Comparison of ENCODE assay signal across 20 cellular contexts in genomic region chr9:77769246-77769645, GRCh38.
DNase-seq lines count a peak whose midpoint lies in the region; ATAC-seq, FAIRE-seq and TF ChIP-seq lines count a peak whose summit lies in the region.
"Had no signal": no experiment of that assay in that cellular context is flagged by ENCODE, and none has a peak within 500 bp of the region (broad histone marks: within the 10 kb centered on the region; RNA-seq: fewer than 3 reads in every experiment).

No MANE protein-coding gene starts in this region.

- no peak overlapping the region for H2AFZ ChIP-seq in HepG2 (ENCODE audit: low read length)

- in situ Hi-C loops in HepG2 (cut with HindIII; ENCODE audit: extremely low pct_ligation_motif_present, low pct_unique_long_range_greater_than_20kb) = no loop called here

- DNase-seq in heart left ventricle (no peak), right atrium auricular region (ENCODE audit: low spot score) (no peak), HepG2 (ENCODE audit: low spot score) (no peak), aorta (no peak)
- DNase-seq in activated T-helper 1 cell treated with anti-CD3 and anti-CD28 coated beads, Interleukin-12 subunit alpha, Interleukin-12 subunit beta, Interleukin-2, Interleukin-4 antibody, amounts not matched to agents 30 ng/mL and 10 ng/mL and 1 ng/mL, durations not matched to agents 14 hours and 24 hours and 36 hours (ENCODE audit: low spot score) = no peak
- no peak for DNase-seq in activated naive CD4-positive, alpha-beta T cell treated with anti-CD3 and anti-CD28 coated beads for 36 hours
- no peak for DNase-seq in activated CD8-positive, alpha-beta memory T cell treated with anti-CD3 and anti-CD28 coated beads, Interleukin-2, amount 50 U/mL, for 48 hours
- DNase-seq: activated CD4-positive, alpha-beta T cell treated with anti-CD3 and anti-CD28 coated beads, Interleukin-2, amount 50 U/mL, for 1 hour; activated naive CD4-positive, alpha-beta T cell; DMS 273 treated with DMSO at 0.1 percent for 48 hours; effector CD8-positive, alpha-beta T cell; esophagus squamous epithelium; GOT3; NCI-H1694 treated with DMSO at 0.1 percent for 48 hours; NCI-H226; stimulated activated CD4-positive, alpha-beta T cell treated with anti-CD3 and anti-CD28 coated beads, Interleukin-1b, Interleukin-23, amount 100 ng/mL, for 48 hours; stimulated activated naive CD8-positive, alpha-beta T cell treated with anti-CD3 and anti-CD28 coated beads, Interleukin-15, amount 100 ng/mL, for 72 hours had no signal

- TF ChIP-seq CTCF in heart left ventricle (IDR thresholded peaks at IDR 0.05) (no peak), right atrium auricular region (IDR thresholded peaks at IDR 0.05) (no peak), HepG2 (CRISPR knock-in tag; IDR thresholded peaks at IDR 0.05) (no peak)

- H3K4me1 Mint-ChIP-seq in activated T-helper 1 cell treated with anti-CD3 and anti-CD28 coated beads, Interleukin-12 subunit alpha, Interleukin-12 subunit beta, Interleukin-2, Interleukin-4 antibody, amounts not matched to agents 30 ng/mL and 10 ng/mL and 1 ng/mL, durations not matched to agents 14 hours and 24 hours and 36 hours (ENCODE audit: low read depth) = peaks cover 13% of the 10 kb centered on the region
- H3K4me1 Mint-ChIP-seq in activated naive CD4-positive, alpha-beta T cell treated with anti-CD3 and anti-CD28 coated beads for 36 hours (ENCODE audit: low read depth) = peaks cover 7% of the 10 kb centered on the region

- no peaks in the 10 kb centered on the region for H3K27me3 Mint-ChIP-seq in activated T-helper 1 cell treated with anti-CD3 and anti-CD28 coated beads, Interleukin-12 subunit alpha, Interleukin-12 subunit beta, Interleukin-2, Interleukin-4 antibody, amounts not matched to agents 30 ng/mL and 10 ng/mL and 1 ng/mL, durations not matched to agents 14 hours and 24 hours and 36 hours (ENCODE audit: insufficient read depth)
- H3K27me3 Mint-ChIP-seq in activated naive CD4-positive, alpha-beta T cell treated with anti-CD3 and anti-CD28 coated beads for 36 hours (ENCODE audit: low read depth) = no peaks in the 10 kb centered on the region
- H3K27me3 Mint-ChIP-seq: stimulated activated naive CD8-positive, alpha-beta T cell treated with anti-CD3 and anti-CD28 coated beads, Interleukin-15, amount 100 ng/mL, for 72 hours had no signal

- peak overlapping the region in 8 of 12 donors; percentile 11 to 62 (median 42) for H3K27ac ChIP-seq in heart left ventricle
- peak overlapping the region in 1 of 2 donors; percentile 33 for H3K27ac ChIP-seq in right atrium auricular region
- no peak overlapping the region for H3K27ac ChIP-seq in HepG2 (ENCODE audit: extremely low read length, insufficient read depth, low read length)
- H3K27ac ChIP-seq in aorta (ENCODE audit: low read depth in 1 of 2, low read length in 2 of 2) = no peak overlapping the region
- H3K27ac ChIP-seq: BLaER1, esophagus squamous epithelium had no signal

- H3K27me3 ChIP-seq in heart left ventricle = no peaks in the 10 kb centered on the region
- no peaks in the 10 kb centered on the region for H3K27me3 ChIP-seq in right atrium auricular region
- no peaks in the 10 kb centered on the region for H3K27me3 ChIP-seq in HepG2 (ENCODE audit: control insufficient read depth in 1 of 2, insufficient read depth in 2 of 2, low read length in 2 of 2)
- H3K27me3 ChIP-seq in aorta (ENCODE audit: control insufficient read depth in 1 of 2, insufficient read depth in 2 of 2, low read length in 1 of 2) = no peaks in the 10 kb centered on the region
- H3K27me3 ChIP-seq: BLaER1, esophagus squamous epithelium had no signal

- H3K4me1 ChIP-seq in heart left ventricle = peaks cover 0 to 39% (median 10%) of the 10 kb centered on the region in 12 donors
- no peaks in the 10 kb centered on the region for H3K4me1 ChIP-seq in right atrium auricular region
- H3K4me1 ChIP-seq in HepG2 (ENCODE audit: insufficient read depth, low read length) = peaks cover 14% of the 10 kb centered on the region
- no peaks in the 10 kb centered on the region for H3K4me1 ChIP-seq in aorta (ENCODE audit: control insufficient read depth in 1 of 2, insufficient read depth in 2 of 2, low read length in 2 of 2)
- H3K4me1 ChIP-seq: BLaER1, esophagus squamous epithelium had no signal

- no peak overlapping the region for H3K4me3 Mint-ChIP-seq in activated T-helper 1 cell treated with anti-CD3 and anti-CD28 coated beads, Interleukin-12 subunit alpha, Interleukin-12 subunit beta, Interleukin-2, Interleukin-4 antibody, amounts not matched to agents 30 ng/mL and 10 ng/mL and 1 ng/mL, durations not matched to agents 14 hours and 24 hours and 36 hours
- H3K4me3 Mint-ChIP-seq in activated naive CD4-positive, alpha-beta T cell treated with anti-CD3 and anti-CD28 coated beads for 36 hours = no peak overlapping the region
- H3K4me3 Mint-ChIP-seq: stimulated activated naive CD8-positive, alpha-beta T cell treated with anti-CD3 and anti-CD28 coated beads, Interleukin-15, amount 100 ng/mL, for 72 hours had no signal

- intact Hi-C loops in heart left ventricle (cut with DNase I) = loop anchor here in 1 of 10 donors (10.0 kb wide), 1 partner anchor 76 kb away; no protein-coding TSS in a partner anchor
- intact Hi-C loops in activated T-helper 1 cell treated with anti-CD3 and anti-CD28 coated beads, Interleukin-12 subunit alpha, Interleukin-12 subunit beta, Interleukin-2, Interleukin-4 antibody, amounts not matched to agents 30 ng/mL and 10 ng/mL and 1 ng/mL, durations not matched to agents 14 hours and 24 hours and 36 hours (cut with micrococcal nuclease) = loop anchor here (5.0 kb wide), 1 partner anchor 292 kb away; no protein-coding TSS in a partner anchor
- intact Hi-C loops in HepG2 (cut with micrococcal nuclease; ENCODE audit: unreplicated experiment) = no loop called here
- intact Hi-C loops in aorta (cut with DNase I) = no loop called here
- intact Hi-C loops in activated naive CD4-positive, alpha-beta T cell treated with anti-CD3 and anti-CD28 coated beads for 36 hours (cut with micrococcal nuclease) = no loop called here

- H3K9me3 ChIP-seq in heart left ventricle (peaks cover 0 to 17% (median 0%) of the 10 kb centered on the region in 12 donors), right atrium auricular region (no peaks in the 10 kb centered on the region), HepG2 (ENCODE audit: low read length) (no peaks in the 10 kb centered on the region), aorta (ENCODE audit: control insufficient read depth, low read length) (no peaks in the 10 kb centered on the region)
- H3K9me3 ChIP-seq: esophagus squamous epithelium had no signal

- no peak for TF ChIP-seq RAD21 in HepG2 (CRISPR knock-in tag; IDR thresholded peaks at IDR 0.05)

- POLR2A ChIA-PET in HepG2 (lab: Yijun Ruan, JAX) = no interaction called here

- H3K79me2 ChIP-seq in HepG2 (ENCODE audit: insufficient read depth, low read length) = no peaks in the 10 kb centered on the region

- TF ChIP-seq EP300 in HepG2 (IDR thresholded peaks at IDR 0.05; ENCODE audit: low read depth in 2 of 2, low read length in 2 of 2) (no peak), HepG2 (CRISPR knock-in tag; IDR thresholded peaks at IDR 0.05; ENCODE audit: borderline replicate concordance) (no peak)

- CTCF ChIA-PET in HepG2 (lab: Yijun Ruan, JAX; ENCODE audit: low intra/inter-chr PET ratio, low total read pairs) = no interaction called here
- CTCF ChIA-PET in activated naive CD4-positive, alpha-beta T cell treated with anti-CD3 and anti-CD28 coated beads for 36 hours (lab: Charles Lee) = no interaction called here

- H3K36me3 ChIP-seq in heart left ventricle = no peaks in the 10 kb centered on the region
- no peaks in the 10 kb centered on the region for H3K36me3 ChIP-seq in right atrium auricular region
- no peaks in the 10 kb centered on the region for H3K36me3 ChIP-seq in HepG2 (replicated peaks in 1 of 2; ENCODE audit: control insufficient read depth in 1 of 2, insufficient read depth in 2 of 2, low read length in 2 of 2)
- H3K36me3 ChIP-seq in aorta (ENCODE audit: control insufficient read depth in 1 of 2, insufficient read depth in 2 of 2, low read length in 1 of 2) = no peaks in the 10 kb centered on the region

- no peak overlapping the region for H3K9ac ChIP-seq in HepG2 (ENCODE audit: insufficient read depth, low read depth, low read length)
- H3K9ac ChIP-seq: BLaER1 had no signal

- H3K4me2 ChIP-seq in HepG2 (ENCODE audit: low read depth, low read length) = no peak overlapping the region
- H3K4me2 ChIP-seq: BLaER1 had no signal

- H3K9me3 Mint-ChIP-seq in activated T-helper 1 cell treated with anti-CD3 and anti-CD28 coated beads, Interleukin-12 subunit alpha, Interleukin-12 subunit beta, Interleukin-2, Interleukin-4 antibody, amounts not matched to agents 30 ng/mL and 10 ng/mL and 1 ng/mL, durations not matched to agents 14 hours and 24 hours and 36 hours = no peaks in the 10 kb centered on the region
- H3K9me3 Mint-ChIP-seq in activated naive CD4-positive, alpha-beta T cell treated with anti-CD3 and anti-CD28 coated beads for 36 hours = no peaks in the 10 kb centered on the region
- H3K9me3 Mint-ChIP-seq: stimulated activated naive CD8-positive, alpha-beta T cell treated with anti-CD3 and anti-CD28 coated beads, Interleukin-15, amount 100 ng/mL, for 72 hours had no signal

- no peak for FAIRE-seq in HepG2 (lab: Jason Lieb, UNC)
- FAIRE-seq: A204.1 had no signal

- peak overlapping the region in 1 of 12 donors; percentile 7 for H3K4me3 ChIP-seq in heart left ventricle
- H3K4me3 ChIP-seq in right atrium auricular region = no peak overlapping the region
- H3K4me3 ChIP-seq in HepG2 (replicated peaks in 1 of 3; ENCODE audit: insufficient read depth in 1 of 3, low read depth in 2 of 3, low read length in 3 of 3) = no peak overlapping the region
- no peak overlapping the region for H3K4me3 ChIP-seq in aorta (ENCODE audit: low read length in 2 of 2)
- H3K4me3 ChIP-seq: BLaER1, esophagus squamous epithelium had no signal

- BruUV-seq in HepG2 (replicated peaks; lab: Mats Ljungman, UMichigan) = no TSS peak

- H4K20me1 ChIP-seq in HepG2 (ENCODE audit: insufficient read depth, low read length) = peaks cover 2% of the 10 kb centered on the region; the same call in 1 of the 2 replicates
- H4K20me1 ChIP-seq: BLaER1 had no signal

- peak; percentile 47 to 88 (median 62) for ATAC-seq in heart left ventricle
- ATAC-seq in HepG2 = no peak
- ATAC-seq in aorta (ENCODE audit: low FRiP score) = peak; percentile 56
- ATAC-seq in HG02588 (IDR thresholded peaks at IDR 0.05; ENCODE audit: unreplicated experiment) = no peak
- ATAC-seq: stimulated activated naive CD8-positive, alpha-beta T cell treated with anti-CD3 and anti-CD28 coated beads, Interleukin-15, amount 100 ng/mL, for 72 hours had no signal

- H3K36me3 Mint-ChIP-seq in activated T-helper 1 cell treated with anti-CD3 and anti-CD28 coated beads, Interleukin-12 subunit alpha, Interleukin-12 subunit beta, Interleukin-2, Interleukin-4 antibody, amounts not matched to agents 30 ng/mL and 10 ng/mL and 1 ng/mL, durations not matched to agents 14 hours and 24 hours and 36 hours (ENCODE audit: low read depth) = peaks cover 9% of the 10 kb centered on the region
- peaks cover 8% of the 10 kb centered on the region for H3K36me3 Mint-ChIP-seq in activated naive CD4-positive, alpha-beta T cell treated with anti-CD3 and anti-CD28 coated beads for 36 hours (ENCODE audit: low read depth)

- H3K27ac Mint-ChIP-seq in activated T-helper 1 cell treated with anti-CD3 and anti-CD28 coated beads, Interleukin-12 subunit alpha, Interleukin-12 subunit beta, Interleukin-2, Interleukin-4 antibody, amounts not matched to agents 30 ng/mL and 10 ng/mL and 1 ng/mL, durations not matched to agents 14 hours and 24 hours and 36 hours = peak overlapping the region; percentile 34
- no peak overlapping the region for H3K27ac Mint-ChIP-seq in activated naive CD4-positive, alpha-beta T cell treated with anti-CD3 and anti-CD28 coated beads for 36 hours

- WGBS in heart left ventricle, 4 donors = 60 to 73% (median 66%) methylated on average over 5 of the region's 5 CpGs
- 95% methylated on average over 5 of the region's 5 CpGs for WGBS in HepG2 (ENCODE audit: low lambda C conversion rate)
- 70 to 79% methylated on average over 5 of the region's 5 CpGs for WGBS in aorta, 2 donors

- TF ChIP-seq POLR2A in heart left ventricle (IDR thresholded peaks at IDR 0.05) (no peak), HepG2 (IDR thresholded peaks at IDR 0.05; ENCODE audit: insufficient read depth in 1 of 2, low read depth in 2 of 2, low read length in 2 of 2) (no peak)

Comparison
In these comparisons a context has a peak if more than half of its experiments do, and no peak if none do; other contexts are left out.
1. ATAC-seq: peak in heart left ventricle (4 of 4) and aorta (single experiment); none in HepG2 (single experiment) and HG02588 (single experiment).
2. H3K27ac ChIP-seq: peak in heart left ventricle (8 of 12); none in HepG2 (single experiment) and aorta (0 of 2).